In genomic region chr11:12692238-12693074, GRCh38 we compare ENCODE assay signal across 9 cellular contexts. TPM values are rescaled to one million over a fixed set of nuclear protein-coding genes. Genes with fewer than 3 reads are reported as not detected.
DNase-seq lines count a peak whose midpoint lies in the region; ATAC-seq and TF ChIP-seq lines count a peak whose summit lies in the region.
"Had no signal": no experiment of that assay in that cellular context is flagged by ENCODE, and none has a peak within 500 bp of the region (broad histone marks: within the 10 kb centered on the region; RNA-seq: fewer than 3 reads in every experiment).

No MANE protein-coding gene starts in this region.

- peaks cover 38% of the 10 kb centered on the region for H4K20me1 ChIP-seq in osteoblast (ENCODE audit: insufficient read depth, low read length)

- peak overlapping the region; percentile 41 for H3K4me3 ChIP-seq in osteoblast (ENCODE audit: insufficient read depth, low read length)

- DNase-seq in HCEC 1CT (peak; percentile 96), foreskin melanocyte (peak; percentile 89), osteoblast (ENCODE audit: insufficient read length, low spot score, missing footprints) (no peak), KG1 (lab: John Stamatoyannopoulos, UW) (no peak), GM19238 (ENCODE audit: insufficient read length, low spot score) (no peak), NCI-H146 (lab: John Stamatoyannopoulos, UW) (no peak)

- peaks cover 81% of the 10 kb centered on the region for H3K4me1 ChIP-seq in osteoblast (ENCODE audit: insufficient read depth, low read length)

- peak overlapping the region; percentile 66 for H3K4me2 ChIP-seq in osteoblast (ENCODE audit: insufficient read depth, low read length)

- H3K9me3 ChIP-seq in osteoblast (ENCODE audit: low read depth, low read length) = no peaks in the 10 kb centered on the region

- H2AFZ ChIP-seq in osteoblast (ENCODE audit: low read length) = no peak overlapping the region

- peaks cover 87% of the 10 kb centered on the region for H3K79me2 ChIP-seq in osteoblast (ENCODE audit: insufficient read depth, low read length)

- H3K27me3 ChIP-seq in osteoblast (ENCODE audit: insufficient read depth, low read length) = no peaks in the 10 kb centered on the region

- peak overlapping the region; percentile 98 for H3K27ac ChIP-seq in osteoblast (ENCODE audit: low read depth, low read length)

- H3K36me3 ChIP-seq in osteoblast (ENCODE audit: insufficient read depth, low read length) = no peaks in the 10 kb centered on the region

- TF ChIP-seq CTCF in osteoblast (IDR thresholded peaks at IDR 0.05; ENCODE audit: extremely low read depth, low read depth, low read length) = no peak

- ATAC-seq in SK-N-SH treated with all-trans-retinoic acid at 6 μM for 48 hours (peak; percentile 75), GM21390 (IDR thresholded peaks at IDR 0.05; ENCODE audit: unreplicated experiment) (no peak)

TF ChIP-seq in SK-N-SH treated with all-trans-retinoic acid at 6 μM for 48 hours, 23 proteins besides CTCF, POLR2A, EP300 and RAD21:
- TF ChIP-seq OSR1 (CRISPR knock-in tag; IDR thresholded peaks at IDR 0.05) (no peak), ZFP30 (CRISPR knock-in tag; IDR thresholded peaks at IDR 0.05) (no peak), ZFP3 (CRISPR knock-in tag; IDR thresholded peaks at IDR 0.05) (peak; percentile 30; the same call in 1 of the 2 replicates), RARB (CRISPR knock-in tag; IDR thresholded peaks at IDR 0.05) (peak; percentile 39; the same call in 1 of the 2 replicates), TSHZ2 (CRISPR knock-in tag; IDR thresholded peaks at IDR 0.05) (peak; percentile 48), ZNF8 (CRISPR knock-in tag; IDR thresholded peaks at IDR 0.05) (no peak), ESRRG (CRISPR knock-in tag; IDR thresholded peaks at IDR 0.05) (no peak), BACH2 (CRISPR knock-in tag; IDR thresholded peaks at IDR 0.05; ENCODE audit: borderline replicate concordance) (no peak), ZC3H10 (CRISPR knock-in tag; IDR thresholded peaks at IDR 0.05) (no peak), ZNF565 (CRISPR knock-in tag; conservative IDR thresholded peaks at IDR 0.05; ENCODE audit: low read depth) (peak; percentile 75; the same call in 1 of the 2 replicates), SNAI2 (CRISPR knock-in tag; IDR thresholded peaks at IDR 0.05) (no peak), ZNF70 (CRISPR knock-in tag; IDR thresholded peaks at IDR 0.05) (no peak), CSRNP3 (CRISPR knock-in tag; IDR thresholded peaks at IDR 0.05) (0 out of 2 replicates have a peak, but pooled peaks have one; percentile 40), PATZ1 (CRISPR knock-in tag; IDR thresholded peaks at IDR 0.05; ENCODE audit: borderline replicate concordance) (no peak), PPARA (CRISPR knock-in tag; IDR thresholded peaks at IDR 0.05; ENCODE audit: borderline replicate concordance) (no peak), TCF4 (CRISPR knock-in tag; IDR thresholded peaks at IDR 0.05; ENCODE audit: borderline replicate concordance) (no peak; the same call in 1 of the 2 replicates), GLIS3 (CRISPR knock-in tag; IDR thresholded peaks at IDR 0.05) (no peak), CREB5 (CRISPR knock-in tag; IDR thresholded peaks at IDR 0.05; ENCODE audit: low read depth) (no peak), CSDC2 (CRISPR knock-in tag; IDR thresholded peaks at IDR 0.05) (no peak), ARNTL (CRISPR knock-in tag; IDR thresholded peaks at IDR 0.05; ENCODE audit: borderline replicate concordance, low read depth) (no peak), ISL1 (CRISPR knock-in tag; IDR thresholded peaks at IDR 0.05) (0 out of 2 replicates have a peak, but pooled peaks have one; percentile 27), TOX (CRISPR knock-in tag; IDR thresholded peaks at IDR 0.05; ENCODE audit: borderline replicate concordance) (no peak), POU6F1 (CRISPR knock-in tag; IDR thresholded peaks at IDR 0.05; ENCODE audit: borderline replicate concordance, low read depth) (no peak)

RNA-seq across cellular contexts. Expression of gene TEAD1, which starts 18.2 kb away (rescaled TPM):
- total RNA-seq in osteoblast = 166 and 176 TPM in 2 replicates
- total RNA-seq: mononuclear cell had no signal

Comparison
In these comparisons a context has a peak if more than half of its experiments do, and no peak if none do; other contexts are left out.
1. DNase-seq: peak in HCEC 1CT (single experiment) and foreskin melanocyte (single experiment); none in osteoblast (single experiment), KG1 (single experiment), GM19238 (single experiment) and NCI-H146 (single experiment).